Comparison of ENCODE assay signal across 8 cellular contexts in the genomic region with DNA sequence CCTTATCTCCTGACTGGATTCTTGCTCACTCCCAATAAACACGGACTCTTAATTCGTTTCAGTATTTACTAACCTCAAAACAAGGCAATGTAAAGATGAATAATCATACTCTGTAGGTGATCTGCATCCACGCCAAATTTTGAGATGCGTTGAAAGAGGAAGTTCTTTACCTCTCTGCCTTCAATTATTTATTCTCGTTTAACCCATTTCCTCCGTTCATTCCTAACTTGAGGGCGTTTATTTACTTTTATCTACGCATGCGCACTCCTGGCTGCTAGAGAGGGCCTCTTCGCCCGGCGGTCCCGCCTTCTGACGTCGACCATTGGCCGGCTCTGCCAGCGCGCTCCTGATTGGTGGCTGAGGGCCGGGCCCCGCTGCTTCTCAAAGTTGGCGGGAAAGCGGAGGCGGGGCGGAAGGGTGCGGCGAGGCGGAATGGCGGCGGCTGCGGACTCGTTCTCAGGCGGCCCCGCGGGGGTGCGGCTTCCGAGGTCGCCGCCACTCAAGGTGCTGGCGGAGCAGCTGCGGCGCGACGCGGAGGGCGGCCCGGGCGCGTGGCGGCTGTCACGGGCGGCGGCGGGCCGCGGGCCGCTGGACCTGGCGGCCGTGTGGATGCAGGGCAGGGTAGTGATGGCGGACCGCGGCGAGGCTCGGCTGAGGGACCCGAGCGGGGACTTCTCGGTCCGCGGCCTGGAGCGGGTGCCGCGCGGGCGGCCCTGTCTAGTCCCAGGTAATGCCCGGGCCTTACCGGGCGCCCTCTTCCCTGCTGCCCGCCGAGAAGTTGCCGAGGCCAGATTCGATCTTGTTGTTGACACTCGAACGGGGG. TPM values are rescaled to one million over a fixed set of nuclear protein-coding genes. Genes with fewer than 3 reads are reported as not detected.
DNase-seq lines count a peak whose midpoint lies in the region; ATAC-seq and TF ChIP-seq lines count a peak whose summit lies in the region.

A gene (plus strand): TSS at position 420 of the 823 bp plus-strand sequence. CDS start 13 bp downstream, at position 433.

- no peaks in the 10 kb centered on the region for H3K36me3 ChIP-seq in SU-DHL-6 (ENCODE audit: low read length)
- no peaks in the 10 kb centered on the region for H3K36me3 ChIP-seq in parathyroid adenoma (ENCODE audit: control insufficient read depth, insufficient read depth, low read length)
- no peaks in the 10 kb centered on the region for H3K36me3 ChIP-seq in transverse colon

- H3K4me1 ChIP-seq in parathyroid adenoma (no peaks in the 10 kb centered on the region), transverse colon (peaks cover 7 to 26% (median 22%) of the 10 kb centered on the region in 4 donors)

- H3K9me3 Mint-ChIP-seq in activated naive CD8-positive, alpha-beta T cell treated with anti-CD3 and anti-CD28 coated beads for 36 hours, result no peaks in the 10 kb centered on the region

- TF ChIP-seq CTCF in GM12875 (IDR thresholded peaks at IDR 0.05; ENCODE audit: borderline replicate concordance, insufficient read depth, low read depth, low read length), result no peak
- no peak for TF ChIP-seq CTCF in SU-DHL-6 (IDR thresholded peaks at IDR 0.05; ENCODE audit: insufficient read depth, low read length, poor library complexity, severe bottlenecking)
- TF ChIP-seq CTCF in parathyroid adenoma (IDR thresholded peaks at IDR 0.05), result no peak
- TF ChIP-seq CTCF in transverse colon (IDR thresholded peaks at IDR 0.05), result no peak

- ATAC-seq in HG02763 (IDR thresholded peaks at IDR 0.05; ENCODE audit: unreplicated experiment), result peak; percentile 100
- peak; percentile 99 for ATAC-seq in Right ventricle myocardium superior (ENCODE audit: poor library complexity)

- H3K27me3 ChIP-seq in SU-DHL-6 (ENCODE audit: low read length) (no peaks in the 10 kb centered on the region), parathyroid adenoma (ENCODE audit: control insufficient read depth, insufficient read depth, low read length) (no peaks in the 10 kb centered on the region), transverse colon (no peaks in the 10 kb centered on the region)

- DNase-seq in NCI-H1417 (lab: John Stamatoyannopoulos, UW) (peak; percentile 93 to 98 (median 94)), Right ventricle myocardium superior (peak; percentile 98), transverse colon (peak; percentile 97)
- peak; percentile 98 for DNase-seq in activated naive CD8-positive, alpha-beta T cell treated with anti-CD3 and anti-CD28 coated beads for 36 hours

- H3K27ac ChIP-seq in SU-DHL-6 (ENCODE audit: low read depth, low read length) (no peak within 1 kb of the TSS; the same call in 1 of the 2 replicates), parathyroid adenoma (no peak within 1 kb of the TSS), transverse colon (peak within 1 kb of the TSS; percentile 27 to 61 (median 42))

- in situ Hi-C loops in transverse colon (cut with MboI; ENCODE audit: low pct_ligation_motif_present in 1 of 4, low pct_unique_long_range_greater_than_20kb in 1 of 4, low sequenced_read_pairs in 3 of 4), result no loop called here

- H4K20me1 ChIP-seq in SU-DHL-6 (ENCODE audit: low read depth, low read length), result no peaks in the 10 kb centered on the region

- H2AFZ ChIP-seq in SU-DHL-6 (ENCODE audit: low read depth, low read length, severe bottlenecking), result peak within 1 kb of the TSS; percentile 77
- peak within 1 kb of the TSS; percentile 85 for H2AFZ ChIP-seq in parathyroid adenoma

- peak within 1 kb of the TSS; percentile 78 for H3K27ac Mint-ChIP-seq in activated naive CD8-positive, alpha-beta T cell treated with anti-CD3 and anti-CD28 coated beads for 36 hours

- H3K79me2 ChIP-seq in SU-DHL-6 (ENCODE audit: insufficient read depth, low read length) (no peaks in the 10 kb centered on the region), parathyroid adenoma (no peaks in the 10 kb centered on the region)

- no peaks in the 10 kb centered on the region for H3K27me3 Mint-ChIP-seq in activated naive CD8-positive, alpha-beta T cell treated with anti-CD3 and anti-CD28 coated beads for 36 hours

- H3K4me3 ChIP-seq in GM12875 (ENCODE audit: low read depth, low read length) (peak within 1 kb of the TSS; percentile 76), SU-DHL-6 (ENCODE audit: insufficient read depth, low read length, poor library complexity, severe bottlenecking) (peak within 1 kb of the TSS; percentile 93), parathyroid adenoma (ENCODE audit: low read depth, low read length) (peak within 1 kb of the TSS; percentile 80), transverse colon (peak within 1 kb of the TSS; percentile 56 to 87 (median 70))

- peak; percentile 26 for TF ChIP-seq POLR2A in transverse colon (IDR thresholded peaks at IDR 0.05)

- intact Hi-C loops in Right ventricle myocardium superior (cut with DNase I), result no loop called here
- intact Hi-C loops in transverse colon (cut with DNase I; ENCODE audit: low total_unique reads), result no loop called here

- WGBS in transverse colon (ENCODE audit: low coverage in 1 of 2), 2 donors, result 0% methylated on average over 20 to 63 of the region's 82 CpGs

- H3K9me2 ChIP-seq in SU-DHL-6 (replicated peaks; ENCODE audit: insufficient read depth, low read length), result no peaks in the 10 kb centered on the region

- no peaks in the 10 kb centered on the region for H3F3A ChIP-seq in SU-DHL-6 (ENCODE audit: insufficient read depth)

- no peaks in the 10 kb centered on the region for H3K36me3 Mint-ChIP-seq in activated naive CD8-positive, alpha-beta T cell treated with anti-CD3 and anti-CD28 coated beads for 36 hours

- no peak for TF ChIP-seq EP300 in transverse colon (IDR thresholded peaks at IDR 0.05; ENCODE audit: low read depth)

- H3K4me1 Mint-ChIP-seq in activated naive CD8-positive, alpha-beta T cell treated with anti-CD3 and anti-CD28 coated beads for 36 hours, result peaks cover 33% of the 10 kb centered on the region

- H3K4me2 ChIP-seq in SU-DHL-6 (ENCODE audit: low read depth, low read length, poor library complexity, severe bottlenecking), result peak within 1 kb of the TSS; percentile 88
- H3K4me2 ChIP-seq in parathyroid adenoma (ENCODE audit: low read length), result peak within 1 kb of the TSS; percentile 97

- H3K9me3 ChIP-seq in SU-DHL-6 (ENCODE audit: insufficient read depth, low read length) (no peaks in the 10 kb centered on the region), parathyroid adenoma (ENCODE audit: control insufficient read depth, low read length) (no peaks in the 10 kb centered on the region), transverse colon (no peaks in the 10 kb centered on the region)

- H3K9ac ChIP-seq in SU-DHL-6 (ENCODE audit: low read length) (peak within 1 kb of the TSS; percentile 63), parathyroid adenoma (no peak within 1 kb of the TSS)

- peak within 1 kb of the TSS; percentile 89 for H3K4me3 Mint-ChIP-seq in activated naive CD8-positive, alpha-beta T cell treated with anti-CD3 and anti-CD28 coated beads for 36 hours

RNA-seq across cellular contexts. Expression of the gene that starts here (rescaled TPM):
- 10 to 100 TPM; 50.1 to 56.1 TPM for total RNA-seq in activated naive CD8-positive, alpha-beta T cell treated with anti-CD3 and anti-CD28 coated beads for 36 hours
- total RNA-seq in Right ventricle myocardium superior (0.48 TPM), transverse colon (1 to 10 TPM in 2 of 4 donors, not detected in 2; 2.3 to 2.9 TPM)

Comparison
In these comparisons a context has a peak if more than half of its experiments do, and no peak if none do; other contexts are left out.
1. RNA of the gene that starts here (total RNA-seq): 50.1 to 56.1 TPM in activated naive CD8-positive, alpha-beta T cell treated with anti-CD3 and anti-CD28 coated beads for 36 hours; 2.3 to 2.9 TPM in transverse colon and 0.48 TPM in Right ventricle myocardium superior (single experiment); every median in the first group is over 10 times any median in the second.
2. Peak in DNase-seq and ATAC-seq in Right ventricle myocardium superior; RNA of the gene not detected or under 1 TPM.
3. H3K27ac ChIP-seq: peak in transverse colon (4 of 4); none in SU-DHL-6 (single experiment) and parathyroid adenoma (single experiment).
4. Peak in every context shown above with its lines, with median percentiles within 50 percentile points of each other: H3K4me3 ChIP-seq and DNase-seq.